In genomic region chr1:156389311-156389710, GRCh38 we compare ENCODE assay signal across 23 cellular contexts. TPM values are rescaled to one million over a fixed set of nuclear protein-coding genes. Genes with fewer than 3 reads are reported as not detected.
"Had no signal": no experiment of that assay in that cellular context is flagged by ENCODE, and none has a peak within 500 bp of the region (broad histone marks: within the 10 kb centered on the region; RNA-seq: fewer than 3 reads in every experiment).

No MANE protein-coding gene starts in this region.

- FAIRE-seq: bronchial epithelial cell, colon, keratinocyte had no signal

- DNase-seq: activated CD4-positive, alpha-beta T cell treated with anti-CD3 and anti-CD28 coated beads for 48 hours; activated CD4-positive, CD25-positive, alpha-beta regulatory T cell; activated CD8-positive, alpha-beta memory T cell treated with anti-CD3 and anti-CD28 coated beads, Interleukin-2, amount 50 U/mL, for 48 hours; activated effector memory CD4-positive, alpha-beta T cell treated with Interleukin-2 at 50 U/mL for 16 hours; activated naive CD4-positive, alpha-beta T cell treated with anti-CD3 and anti-CD28 coated beads, Interleukin-2, amount 10 ng/mL, durations not matched to agents 7 days and 5 days; activated naive CD8-positive, alpha-beta T cell treated with anti-CD3 and anti-CD28 coated beads, Interleukin-2, amount 50 U/mL, for 24 hours; activated T-cell treated with anti-CD3 and anti-CD28 coated beads, Interleukin-2, amount 50 U/mL, for 48 hours; foreskin keratinocyte; nephron progenitor cell; T-helper 1 cell; T-helper 9 cell had no signal

- H3K36me3 Mint-ChIP-seq: activated naive CD4-positive, alpha-beta T cell treated with anti-CD3 and anti-CD28 coated beads, Interleukin-2, amount 10 ng/mL, durations not matched to agents 7 days and 5 days; type B pancreatic cell had no signal

- H3K4me3 Mint-ChIP-seq: activated naive CD4-positive, alpha-beta T cell treated with anti-CD3 and anti-CD28 coated beads, Interleukin-2, amount 10 ng/mL, durations not matched to agents 7 days and 5 days; activated naive CD8-positive, alpha-beta T cell treated with anti-CD3 and anti-CD28 coated beads, Interleukin-2, amount 50 U/mL, for 24 hours; stimulated activated naive CD8-positive, alpha-beta T cell treated with anti-CD3 and anti-CD28 coated beads, Interleukin-15, Interleukin-2, amounts not matched to agents 100 ng/mL and 50 ng/mL, for 24 hours had no signal

- H3K27me3 ChIP-seq: ascending aorta, testis had no signal

- H3K9me3 Mint-ChIP-seq: activated naive CD4-positive, alpha-beta T cell treated with anti-CD3 and anti-CD28 coated beads, Interleukin-2, amount 10 ng/mL, durations not matched to agents 7 days and 5 days; activated naive CD8-positive, alpha-beta T cell treated with anti-CD3 and anti-CD28 coated beads, Interleukin-2, amount 50 U/mL, for 24 hours; nephron progenitor cell; stimulated activated naive CD8-positive, alpha-beta T cell treated with anti-CD3 and anti-CD28 coated beads, Interleukin-15, Interleukin-2, amounts not matched to agents 100 ng/mL and 50 ng/mL, for 24 hours; type B pancreatic cell had no signal

- H3K27ac Mint-ChIP-seq: activated naive CD4-positive, alpha-beta T cell treated with anti-CD3 and anti-CD28 coated beads, Interleukin-2, amount 10 ng/mL, durations not matched to agents 7 days and 5 days; activated naive CD8-positive, alpha-beta T cell treated with anti-CD3 and anti-CD28 coated beads, Interleukin-2, amount 50 U/mL, for 24 hours; nephron progenitor cell; stimulated activated naive CD8-positive, alpha-beta T cell treated with anti-CD3 and anti-CD28 coated beads, Interleukin-15, Interleukin-2, amounts not matched to agents 100 ng/mL and 50 ng/mL, for 24 hours; type B pancreatic cell had no signal

- H3K27ac ChIP-seq: ascending aorta, foreskin keratinocyte, testis had no signal

RNA-seq across cellular contexts. Expression of gene RHBG, which starts 20.3 kb away (rescaled TPM):
- total RNA-seq: ascending aorta, epithelial cell of proximal tubule, fibroblast of lung, lung microvascular endothelial cell, myocyte, posterior vena cava had no signal

RNA-seq across cellular contexts. Expression of gene TSACC, which starts 51.0 kb away (rescaled TPM):
- total RNA-seq: ascending aorta, bronchial epithelial cell, lung microvascular endothelial cell, myocyte, posterior vena cava had no signal
